ENCODE assay signal across 8 cellular contexts in genomic region chr11:102451693-102452460, GRCh38. TPM values are rescaled to one million over a fixed set of nuclear protein-coding genes. Genes with fewer than 3 reads are reported as not detected.
DNase-seq lines count a peak whose midpoint lies in the region; ATAC-seq and TF ChIP-seq lines count a peak whose summit lies in the region.

No MANE protein-coding gene starts in this region.

- no peaks in the 10 kb centered on the region for H3K9me2 ChIP-seq in OCI-LY1 (ENCODE audit: low read depth, low read length)

- H3K9me3 Mint-ChIP-seq in CD8-positive, alpha-beta memory T cell = no peaks in the 10 kb centered on the region
- no peaks in the 10 kb centered on the region for H3K9me3 Mint-ChIP-seq in nephron progenitor cell

- peak overlapping the region; percentile 92 to 97 (median 97) for H3K4me3 Mint-ChIP-seq in CD8-positive, alpha-beta memory T cell
- H3K4me3 Mint-ChIP-seq in nephron progenitor cell = peak overlapping the region; percentile 99

- H3K27me3 Mint-ChIP-seq in CD8-positive, alpha-beta memory T cell = no peaks in the 10 kb centered on the region
- H3K27me3 Mint-ChIP-seq in nephron progenitor cell (ENCODE audit: low read depth, poor library complexity) = no peaks in the 10 kb centered on the region

- peaks cover 0 to 40% (median 5%) of the 10 kb centered on the region in 3 donors for H3K36me3 Mint-ChIP-seq in CD8-positive, alpha-beta memory T cell
- H3K36me3 Mint-ChIP-seq in nephron progenitor cell (ENCODE audit: low read depth) = peaks cover 9% of the 10 kb centered on the region

- peak overlapping the region; percentile 88 to 96 (median 94) for H3K27ac Mint-ChIP-seq in CD8-positive, alpha-beta memory T cell
- H3K27ac Mint-ChIP-seq in nephron progenitor cell = peak overlapping the region; percentile 92

- WGBS in stomach, 5 donors = 0 to 1% (median 0%) methylated on average over 39 to 55 of the region's 55 CpGs

- peaks cover 58% of the 10 kb centered on the region for H3K4me1 ChIP-seq in CD8-positive, alpha-beta memory T cell (ENCODE audit: insufficient read depth, low read length)
- peaks cover 69% of the 10 kb centered on the region for H3K4me1 ChIP-seq in OCI-LY1 (ENCODE audit: insufficient read depth, low read length, severe bottlenecking)
- peaks cover 27 to 77% (median 46%) of the 10 kb centered on the region in 4 donors for H3K4me1 ChIP-seq in stomach

- peak; percentile 60 for ATAC-seq in GM19395 (IDR thresholded peaks at IDR 0.05; ENCODE audit: unreplicated experiment)
- peak; percentile 55 for ATAC-seq in HG03558 (IDR thresholded peaks at IDR 0.05; ENCODE audit: extremely low read depth, unreplicated experiment)

- TF ChIP-seq EP300 in stomach (IDR thresholded peaks at IDR 0.05) = no peak

- no peaks in the 10 kb centered on the region for H3K36me3 ChIP-seq in CD8-positive, alpha-beta memory T cell (ENCODE audit: insufficient read depth, low read length)
- H3K36me3 ChIP-seq in OCI-LY1 (ENCODE audit: insufficient read depth, low read length) (peaks cover 34% of the 10 kb centered on the region), stomach (peaks cover 0 to 14% (median 11%) of the 10 kb centered on the region in 4 donors)

- CTCF ChIA-PET in CD8-positive, alpha-beta memory T cell (lab: Charles Lee) = interaction anchor here (0.7 to 2.2 kb wide), 18 partner anchors 13 to 163 kb away, joined by 3 to 40 read pairs (median 5); no protein-coding TSS in a partner anchor

- POLR2A ChIA-PET in CD8-positive, alpha-beta memory T cell (lab: Charles Lee) = interaction anchor here (0.6 to 1.2 kb wide), 9 partner anchors 28 to 134 kb away, joined by 3 to 7 read pairs (median 3); partner anchors contain the start of gene BIRC2

- H3K4me1 Mint-ChIP-seq in CD8-positive, alpha-beta memory T cell = peaks cover 63 to 84% (median 81%) of the 10 kb centered on the region in 3 donors
- peaks cover 81% of the 10 kb centered on the region for H3K4me1 Mint-ChIP-seq in nephron progenitor cell

- H3K9me3 ChIP-seq in CD8-positive, alpha-beta memory T cell (ENCODE audit: low read length) = no peaks in the 10 kb centered on the region
- H3K9me3 ChIP-seq in OCI-LY1 (ENCODE audit: low read length) = 0 out of 2 replicates have a peak, but pooled peaks cover 3% of the 10 kb centered on the region
- H3K9me3 ChIP-seq in stomach = no peaks in the 10 kb centered on the region

- no peaks in the 10 kb centered on the region for H3F3A ChIP-seq in OCI-LY1 (ENCODE audit: insufficient read depth, low read length)

- peak overlapping the region; percentile 72 for H3K4me3 ChIP-seq in CD8-positive, alpha-beta memory T cell (ENCODE audit: low read length)
- peak overlapping the region; percentile 97 for H3K4me3 ChIP-seq in OCI-LY1 (ENCODE audit: low read depth, low read length, poor library complexity, severe bottlenecking)
- peak overlapping the region; percentile 83 for H3K4me3 ChIP-seq in fibroblast of mammary gland (ENCODE audit: control insufficient read depth, low read depth, low read length)
- peak overlapping the region; percentile 87 to 92 (median 90) for H3K4me3 ChIP-seq in stomach

- intact Hi-C loops in stomach (cut with DNase I; ENCODE audit: low total_unique reads) = no loop called here

- H3K27me3 ChIP-seq in CD8-positive, alpha-beta memory T cell (ENCODE audit: insufficient read depth, low read length, poor library complexity, severe bottlenecking) = no peaks in the 10 kb centered on the region
- H3K27me3 ChIP-seq in OCI-LY1 (ENCODE audit: insufficient read depth, low read length) (no peaks in the 10 kb centered on the region), stomach (no peaks in the 10 kb centered on the region)

- 0 out of 2 replicates have a peak, but pooled peaks cover 2% of the 10 kb centered on the region for H4K20me1 ChIP-seq in OCI-LY1 (ENCODE audit: insufficient read depth, low read length)

- no peak overlapping the region for H2AFZ ChIP-seq in OCI-LY1 (ENCODE audit: low read length)

- peak overlapping the region; percentile 98 for H3K9ac ChIP-seq in OCI-LY1 (ENCODE audit: low read length)

- H3K79me2 ChIP-seq in OCI-LY1 (ENCODE audit: insufficient read depth, low read length) = peaks cover 56% of the 10 kb centered on the region

- DNase-seq in CD8-positive, alpha-beta memory T cell = peak; percentile 57 to 82 (median 73)
- peak; percentile 80 to 85 for DNase-seq in activated T-cell treated with anti-CD3 and anti-CD28 coated beads, Interleukin-2, amount 50 U/mL, for 48 hours
- DNase-seq in fibroblast of mammary gland (ENCODE audit: low read depth) (peak; percentile 41), nephron progenitor cell (peak; percentile 70), stomach (peak; percentile 71)

- TF ChIP-seq CTCF in OCI-LY1 (IDR thresholded peaks at IDR 0.05; ENCODE audit: low read length) (peak; percentile 55), fibroblast of mammary gland (conservative IDR thresholded peaks at IDR 0.05; ENCODE audit: control insufficient read depth, insufficient read depth, low read depth, low read length) (peak; percentile 3), nephron progenitor cell (IDR thresholded peaks at IDR 0.05) (no peak), stomach (IDR thresholded peaks at IDR 0.05) (peak in 1 of 7 experiments; percentile 11)

- H3K4me2 ChIP-seq in OCI-LY1 (ENCODE audit: low read length) = peak overlapping the region; percentile 96

- no peak for TF ChIP-seq POLR2A in stomach (IDR thresholded peaks at IDR 0.05)

- H3K27ac ChIP-seq in CD8-positive, alpha-beta memory T cell (ENCODE audit: low read depth, low read length) = peak overlapping the region; percentile 76
- H3K27ac ChIP-seq in OCI-LY1 (ENCODE audit: low read depth, low read length, poor library complexity, severe bottlenecking) (peak overlapping the region; percentile 90), stomach (peak overlapping the region; percentile 84 to 96 (median 93))

RNA-seq across cellular contexts. Expression of gene TMEM123, which starts 0.7 kb away (rescaled TPM):
- 100 to 1,000 TPM; 257 to 259 TPM for total RNA-seq in CD8-positive, alpha-beta memory T cell
- polyA plus RNA-seq in CD8-positive, alpha-beta memory T cell = 491 TPM
- 100 to 1,000 TPM in 2 of 5 donors, 10 to 100 TPM in 3; 16.2 to 226 (median 75.3) TPM for total RNA-seq in stomach
- polyA plus RNA-seq in stomach = 10 to 100 TPM; 47.2 to 53.6 (median 49.6) TPM

Comparison
In these comparisons a context has a peak if more than half of its experiments do, and no peak if none do; other contexts are left out.
1. Peak in every context shown above with its lines: DNase-seq, ATAC-seq, H3K4me3 ChIP-seq and H3K27ac ChIP-seq.